ENCODE assay signal across 17 cellular contexts in genomic region chr6:167570460-167571400, GRCh38.
"Had no signal": no experiment of that assay in that cellular context is flagged by ENCODE, and none has a peak within 500 bp of the region (broad histone marks: within the 10 kb centered on the region; RNA-seq: fewer than 3 reads in every experiment).

No MANE protein-coding gene starts in this region.

- H3K36me3 Mint-ChIP-seq: activated naive CD8-positive, alpha-beta T cell had no signal

- H3K4me3 ChIP-seq: left lung, transverse colon had no signal

- H3K27ac ChIP-seq: left lung, neutrophil, transverse colon, VCaP had no signal

- H3K9me3 ChIP-seq: left lung, neutrophil, transverse colon had no signal

- H3K4me3 Mint-ChIP-seq: activated naive CD8-positive, alpha-beta T cell had no signal

- ATAC-seq: left lung; stimulated activated naive CD8-positive, alpha-beta T cell treated with anti-CD3 and anti-CD28 coated beads, Interleukin-15, Interleukin-2, amounts not matched to agents 100 U/mL and 50 U/mL, for 24 hours had no signal

- H3K27ac Mint-ChIP-seq: activated naive CD8-positive, alpha-beta T cell had no signal

- H3K27me3 ChIP-seq: left lung, neutrophil, transverse colon had no signal

- DNase-seq: activated CD4-positive, alpha-beta T cell treated with anti-CD3 and anti-CD28 coated beads, Interleukin-2, amount 50 U/mL, for 1 hour; activated CD4-positive, CD25-positive, alpha-beta regulatory T cell treated with anti-CD3 and anti-CD28 coated beads, Interleukin-2, amount 50 U/mL, for 72 hours; activated gamma-delta T cell; amniotic stem cell; caudate nucleus; foreskin melanocyte; glutamatergic neuron; hippocampal formation; retina; stimulated activated naive CD8-positive, alpha-beta T cell treated with anti-CD3 and anti-CD28 coated beads, Interleukin-15, Interleukin-2, amounts not matched to agents 100 U/mL and 50 U/mL, for 24 hours; SW 1271; T-helper 2 cell; transverse colon had no signal

- H3K36me3 ChIP-seq: left lung, neutrophil, transverse colon had no signal
